In the genomic region with DNA sequence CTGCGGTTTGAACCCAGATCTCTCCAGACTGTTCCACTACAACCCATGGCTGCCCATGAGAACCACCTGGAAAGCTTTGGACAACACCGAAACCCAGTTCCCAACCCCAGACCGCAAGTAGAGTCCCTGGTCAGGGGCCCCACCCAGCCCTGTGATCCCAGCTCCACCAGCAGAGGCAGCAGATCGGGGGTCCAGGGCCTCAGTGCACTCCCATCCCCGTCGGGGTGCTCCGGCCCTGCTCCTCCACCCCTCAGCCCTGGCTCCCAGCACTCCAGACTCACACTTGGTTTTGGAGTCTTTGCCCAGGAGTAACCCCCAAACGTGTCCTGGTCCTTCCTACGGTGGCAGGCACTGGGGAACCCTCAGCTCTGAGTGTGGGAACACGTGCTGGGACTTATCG, we compare ENCODE assay signal across 27 cellular contexts. TPM values are rescaled to one million over a fixed set of nuclear protein-coding genes. Genes with fewer than 3 reads are reported as not detected.
DNase-seq lines count a peak whose midpoint lies in the region; ATAC-seq, FAIRE-seq and TF ChIP-seq lines count a peak whose summit lies in the region.
"Had no signal": no experiment of that assay in that cellular context is flagged by ENCODE, and none has a peak within 500 bp of the region (broad histone marks: within the 10 kb centered on the region; RNA-seq: fewer than 3 reads in every experiment).

No MANE protein-coding gene starts in this region.

- H3K27me3 Mint-ChIP-seq in GM23338 (ENCODE audit: insufficient read depth, low read depth, poor library complexity) (peaks cover 15% of the 10 kb centered on the region), H9 (ENCODE audit: low read depth) (peaks cover 7% of the 10 kb centered on the region)
- H3K27me3 Mint-ChIP-seq: CD4-positive, alpha-beta T cell had no signal

- H3K4me3 ChIP-seq in GM23338 (no peak overlapping the region), K562 (no peak overlapping the region), neuronal stem cell (ENCODE audit: low read length in 2 of 2) (no peak overlapping the region)
- H3K4me3 ChIP-seq: A549; BLaER1 treated with 17β-estradiol and CSF1 and Interleukin-3, amounts not matched to agents 10 nM and 100 nM; GM23248 had no signal

- no TSS peak for BruUV-seq in K562 (replicated peaks; lab: Mats Ljungman, UMichigan)

- no peaks in the 10 kb centered on the region for H4K20me1 ChIP-seq in GM23338 (replicated peaks; ENCODE audit: insufficient read depth)
- H4K20me1 ChIP-seq in H9 (ENCODE audit: control insufficient read depth, insufficient read depth, insufficient read length): no peaks in the 10 kb centered on the region
- peaks cover 25% of the 10 kb centered on the region for H4K20me1 ChIP-seq in K562 (replicated peaks; ENCODE audit: control insufficient read depth, insufficient read depth, low read length)

- H3K9me2 ChIP-seq in GM23338 (ENCODE audit: insufficient read depth): no peaks in the 10 kb centered on the region

- H3K23me2 ChIP-seq in H9 (ENCODE audit: insufficient read length, low read depth, low read length, poor library complexity, severe bottlenecking): no peaks in the 10 kb centered on the region

- H3K9me3 Mint-ChIP-seq in GM23338 (no peaks in the 10 kb centered on the region), H9 (no peaks in the 10 kb centered on the region)
- H3K9me3 Mint-ChIP-seq: CD4-positive, alpha-beta T cell; CD8-positive, alpha-beta memory T cell had no signal

- H3K4me1 Mint-ChIP-seq in GM23338 (peaks cover 2% of the 10 kb centered on the region), H9 (peaks cover 2 to 7% of the 10 kb centered on the region in 2 experiments)
- H3K4me1 Mint-ChIP-seq: CD14-positive monocyte; CD8-positive, alpha-beta memory T cell had no signal

- no peaks in the 10 kb centered on the region for H3K9me1 ChIP-seq in K562 (ENCODE audit: control insufficient read depth, insufficient read depth, low read length)

- H3K79me1 ChIP-seq in H9 (ENCODE audit: insufficient read depth, low read depth, low read length, poor library complexity, severe bottlenecking) (no peaks in the 10 kb centered on the region), neuronal stem cell (ENCODE audit: low read depth, low read length) (peaks cover 2% of the 10 kb centered on the region)

- H2BK5ac ChIP-seq in H9 (ENCODE audit: insufficient read length, low read length): no peak overlapping the region
- peak overlapping the region; percentile 66 for H2BK5ac ChIP-seq in neuronal stem cell (ENCODE audit: low read length)

- no peak overlapping the region for H3K56ac ChIP-seq in H9 (ENCODE audit: insufficient read length, low read depth, low read length)

- H2AK5ac ChIP-seq in H9 (ENCODE audit: insufficient read length, low read length) (no peak overlapping the region), neuronal stem cell (ENCODE audit: low read depth, low read length) (peak overlapping the region; percentile 61)

- ATAC-seq in GM23338 (peak; percentile 28), K562 (peak; percentile 34), HG03521 (IDR thresholded peaks at IDR 0.05; ENCODE audit: unreplicated experiment) (no peak)
- ATAC-seq: A549, HCT116 had no signal

- H3K27me3 ChIP-seq in GM23338 (ENCODE audit: insufficient read depth) (no peaks in the 10 kb centered on the region), H9 (ENCODE audit: insufficient read depth, low read length) (no peaks in the 10 kb centered on the region), K562 (ENCODE audit: control insufficient read depth in 2 of 2, insufficient read depth in 2 of 2, low read length in 2 of 2) (peaks cover 77 to 97% of the 10 kb centered on the region in 2 experiments), neuronal stem cell (ENCODE audit: control insufficient read depth in 3 of 3, insufficient read depth in 3 of 3, low read depth in 1 of 3, low read length in 3 of 3) (no peaks in the 10 kb centered on the region)
- H3K27me3 ChIP-seq: BLaER1 treated with 17β-estradiol and CSF1 and Interleukin-3, amounts not matched to agents 10 nM and 100 nM had no signal

- DNase-seq in GM23338 (ENCODE audit: low spot score): no peak
- DNase-seq in H9: no peak
- no peak for DNase-seq in K562 (ENCODE audit: extremely low read depth in 1 of 4, low spot score in 3 of 4)
- DNase-seq in neuronal stem cell (ENCODE audit: low spot score): no peak
- no peak for DNase-seq in GM03348 (ENCODE audit: low spot score)
- DNase-seq in GM13977 (ENCODE audit: low spot score): no peak
- no peak for DNase-seq in DMS53 treated with DMSO at 0.1 percent for 48 hours (lab: John Stamatoyannopoulos, UW; ENCODE audit: unreplicated experiment)
- DNase-seq: 8988T; ACHN; AML-193; BE2C; CD4-positive, alpha-beta T cell; CD8-positive, alpha-beta memory T cell; DMS 273 treated with DMSO at 0.1 percent for 48 hours; DMS79 treated with DMSO at 0.1 percent for 48 hours; GF-D8; GM23248 had no signal

- H2BK12ac ChIP-seq in H9 (ENCODE audit: insufficient read length, low read depth, low read length) (no peak overlapping the region), neuronal stem cell (ENCODE audit: low read length) (no peak overlapping the region)

- no peaks in the 10 kb centered on the region for H3K79me2 ChIP-seq in GM23338 (replicated peaks; ENCODE audit: insufficient read depth)
- no peaks in the 10 kb centered on the region for H3K79me2 ChIP-seq in H9 (ENCODE audit: insufficient read depth, low read length)
- H3K79me2 ChIP-seq in K562 (ENCODE audit: control insufficient read depth, insufficient read depth, low read length): no peaks in the 10 kb centered on the region

- H3K18ac ChIP-seq in H9 (ENCODE audit: insufficient read length, low read depth, low read length) (no peak overlapping the region), neuronal stem cell (ENCODE audit: low read length) (peak overlapping the region; percentile 46)

- H3K14ac ChIP-seq in H9 (ENCODE audit: insufficient read depth, low read length): no peak overlapping the region
- no peak overlapping the region for H3K14ac ChIP-seq in neuronal stem cell (ENCODE audit: low read length)

- no CpG with 5 or more reads among the region's 11 CpGs for WGBS in H9 (ENCODE audit: extremely low coverage, insufficient read length, low lambda C conversion rate)
- 13% methylated on average over 10 of the region's 11 CpGs for WGBS in K562 (ENCODE audit: insufficient coverage, low coverage, missing lambda C conversion rate)
- WGBS in neuronal stem cell (ENCODE audit: extremely low coverage in 2 of 2, insufficient read length in 2 of 2, insufficient replicate concordance in 1 of 2), 2 donors: no CpG with 5 or more reads among the region's 11 CpGs

- H3K9ac ChIP-seq in H9 (ENCODE audit: extremely low read depth, insufficient read length, low read length) (no peak overlapping the region), K562 (ENCODE audit: insufficient read depth in 1 of 2, low read depth in 2 of 2, low read length in 2 of 2) (no peak overlapping the region), neuronal stem cell (ENCODE audit: low read depth, low read length, poor library complexity) (no peak overlapping the region)
- H3K9ac ChIP-seq: BLaER1 treated with 17β-estradiol and CSF1 and Interleukin-3, amounts not matched to agents 10 nM and 100 nM; GM23248 had no signal

- peaks cover 6% of the 10 kb centered on the region; the same call in 1 of the 2 replicates for H3K4me1 ChIP-seq in GM23338 (ENCODE audit: insufficient read depth)
- no peaks in the 10 kb centered on the region for H3K4me1 ChIP-seq in H9 (ENCODE audit: insufficient read depth, low read length)
- peaks cover 0 to 42% of the 10 kb centered on the region in 2 experiments; a peak in 1 of 5 replicates for H3K4me1 ChIP-seq in K562 (replicated peaks in 1 of 2; ENCODE audit: control insufficient read depth in 2 of 2, insufficient read depth in 2 of 2, low read length in 2 of 2)
- no peaks in the 10 kb centered on the region for H3K4me1 ChIP-seq in neuronal stem cell (ENCODE audit: control insufficient read depth in 2 of 2, insufficient read depth in 1 of 2, low read depth in 1 of 2, low read length in 2 of 2)
- H3K4me1 ChIP-seq: BE2C had no signal

- in situ Hi-C loops in K562 (cut with MboI) (no loop called here), GM13977 (cut with MboI; ENCODE audit: low pct_unique_long_range_greater_than_20kb, low sequenced_read_pairs, unreplicated experiment) (no loop called here)

- H2BK120ac ChIP-seq in H9 (ENCODE audit: low read depth, low read length, poor library complexity, severe bottlenecking) (no peak overlapping the region), neuronal stem cell (ENCODE audit: low read depth, low read length) (no peak overlapping the region)

- H3K4ac ChIP-seq in H9 (ENCODE audit: low read depth, low read length) (no peak overlapping the region), neuronal stem cell (ENCODE audit: low read length) (no peak overlapping the region)

- H3F3A ChIP-seq in GM23338 (replicated peaks; ENCODE audit: low read depth): no peaks in the 10 kb centered on the region

- H4K91ac ChIP-seq in H9 (ENCODE audit: insufficient read length, low read depth, low read length) (no peak overlapping the region), neuronal stem cell (ENCODE audit: low read depth, low read length, poor library complexity) (no peak overlapping the region)

- no peak overlapping the region for H3K27ac Mint-ChIP-seq in GM23338
- H3K27ac Mint-ChIP-seq in H9: no peak overlapping the region
- H3K27ac Mint-ChIP-seq: CD4-positive, alpha-beta T cell; CD8-positive, alpha-beta memory T cell had no signal

- H3K36me3 ChIP-seq in GM23338 (ENCODE audit: insufficient read depth) (no peaks in the 10 kb centered on the region), K562 (ENCODE audit: control insufficient read depth, insufficient read depth, low read length) (no peaks in the 10 kb centered on the region), neuronal stem cell (replicated peaks in 1 of 2; ENCODE audit: control insufficient read depth in 2 of 2, insufficient read depth in 2 of 2, low read length in 2 of 2) (no peaks in the 10 kb centered on the region)
- H3K36me3 ChIP-seq: BE2C; BLaER1 treated with 17β-estradiol and CSF1 and Interleukin-3, amounts not matched to agents 10 nM and 100 nM had no signal

- H3K4me3 Mint-ChIP-seq in GM23338: no peak overlapping the region
- no peak overlapping the region for H3K4me3 Mint-ChIP-seq in H9
- H3K4me3 Mint-ChIP-seq: CD14-positive monocyte; CD4-positive, alpha-beta T cell; CD8-positive, alpha-beta memory T cell had no signal

- no peaks in the 10 kb centered on the region; the same call in 2 of the 3 replicates for H3K36me3 Mint-ChIP-seq in GM23338 (ENCODE audit: low read depth)
- H3K36me3 Mint-ChIP-seq in H9 (ENCODE audit: insufficient read depth in 1 of 3, low read depth in 3 of 3): peaks cover 0 to 5% (median 3%) of the 10 kb centered on the region in 3 experiments; a peak in 4 of 7 replicates

- no peak for TF ChIP-seq RAD21 in K562 (CRISPR knock-in tag; conservative IDR thresholded peaks at IDR 0.05 in 1 of 2, IDR thresholded peaks at IDR 0.05 in 1 of 2)

- POLR2A ChIA-PET in K562 (lab: Yijun Ruan, JAX): interaction anchor here (0.9 to 1.4 kb wide), 2 partner anchors 11 to 255 kb away, joined by 3 read pairs; no protein-coding TSS in a partner anchor

- FAIRE-seq in K562 (lab: Jason Lieb, UNC): no peak
- FAIRE-seq: A549, D721Med, GM12892, GM19239, H54 had no signal

- H3K23ac ChIP-seq in H9 (ENCODE audit: insufficient read length, low read depth, low read length) (no peak overlapping the region), neuronal stem cell (ENCODE audit: low read depth, low read length, poor library complexity) (peak overlapping the region; percentile 90)

- H3K4me2 ChIP-seq in GM23338 (no peak overlapping the region), H9 (ENCODE audit: insufficient read depth, insufficient read length, low read length) (no peak overlapping the region), K562 (ENCODE audit: insufficient read depth, low read length) (no peak overlapping the region), neuronal stem cell (ENCODE audit: insufficient read depth, low read length, poor library complexity, severe bottlenecking) (no peak overlapping the region)
- H3K4me2 ChIP-seq: A549 had no signal

- H3T11ph ChIP-seq in H9 (ENCODE audit: low read length): no peak overlapping the region

- H2AFZ ChIP-seq in GM23338 (no peak overlapping the region), H9 (ENCODE audit: low read length) (no peak overlapping the region), K562 (ENCODE audit: low read depth, low read length) (no peak overlapping the region), neuronal stem cell (ENCODE audit: low read length) (no peak overlapping the region)
- H2AFZ ChIP-seq: GM23248 had no signal

- TF ChIP-seq EP300 in K562 (IDR thresholded peaks at IDR 0.05; ENCODE audit: low read length): no peak

- H4K8ac ChIP-seq in H9 (replicated peaks; ENCODE audit: insufficient read length, low read depth, low read length) (no peak overlapping the region), neuronal stem cell (ENCODE audit: low read depth, low read length) (no peak overlapping the region)

- CTCF ChIA-PET in K562 (lab: Yijun Ruan, JAX; ENCODE audit: low intra/inter-chr PET ratio): no interaction called here

- no peak overlapping the region for H3K27ac ChIP-seq in GM23338 (ENCODE audit: low read depth)
- no peak overlapping the region for H3K27ac ChIP-seq in H9 (ENCODE audit: insufficient read length, low read depth, low read length)
- H3K27ac ChIP-seq in K562 (ENCODE audit: extremely low read depth, low read depth, low read length): no peak overlapping the region
- H3K27ac ChIP-seq in neuronal stem cell (replicated peaks; ENCODE audit: low read length): no peak overlapping the region
- H3K27ac ChIP-seq: A549; BLaER1 treated with 17β-estradiol and CSF1 and Interleukin-3, amounts not matched to agents 10 nM and 100 nM; GM23248 had no signal

- H2BK15ac ChIP-seq in H9 (ENCODE audit: low read depth, low read length) (no peak overlapping the region), neuronal stem cell (ENCODE audit: low read length) (no peak overlapping the region)

- H2BK20ac ChIP-seq in H9 (ENCODE audit: low read depth, low read length, poor library complexity, severe bottlenecking): no peak overlapping the region

- no peaks in the 10 kb centered on the region for H3K9me3 ChIP-seq in H9 (ENCODE audit: control insufficient read depth, low read depth, low read length)
- H3K9me3 ChIP-seq in K562 (replicated peaks; ENCODE audit: control insufficient read depth, insufficient read depth, low read depth, low read length): no peaks in the 10 kb centered on the region
- H3K9me3 ChIP-seq in neuronal stem cell (replicated peaks in 1 of 2; ENCODE audit: control insufficient read depth in 2 of 2, insufficient read depth in 1 of 2, low read depth in 1 of 2, low read length in 2 of 2): peaks cover 0 to 4% of the 10 kb centered on the region in 2 donors
- H3K9me3 ChIP-seq: A549; BE2C; BLaER1 treated with 17β-estradiol and CSF1 and Interleukin-3, amounts not matched to agents 10 nM and 100 nM had no signal

- TF ChIP-seq CTCF in GM23338 (conservative IDR thresholded peaks at IDR 0.05; ENCODE audit: low read depth in 2 of 2) (no peak), H9 (conservative IDR thresholded peaks at IDR 0.05) (0 out of 3 replicates have a peak, but pooled peaks have one; percentile 18), K562 (IDR thresholded peaks at IDR 0.05 in 2 of 3, conservative IDR thresholded peaks at IDR 0.05 in 1 of 3; ENCODE audit: insufficient read depth in 2 of 3, low read depth in 1 of 3, low read length in 3 of 3) (no peak), GM13977 (IDR thresholded peaks at IDR 0.05; ENCODE audit: extremely low read depth, insufficient read depth, missing control alignments) (no peak)

- TF ChIP-seq POLR2A in K562 (conservative IDR thresholded peaks at IDR 0.05): no peak

- intact Hi-C loops in K562 (cut with micrococcal nuclease): no loop called here

- H4K5ac ChIP-seq in H9 (ENCODE audit: insufficient read length, low read depth, low read length): no peak overlapping the region

RNA-seq across cellular contexts. Expression of gene OSGIN1, which starts 20.7 kb away (rescaled TPM):
- total RNA-seq in GM23338 (2014; rRNA removed; shearing (Covaris generic)): 0.89 and 1.6 TPM in 2 replicates
- 0.32 and 0.94 TPM in 2 replicates for polyA plus RNA-seq in GM23338 (2016; fragmentation: Nextera tagmentation; extraction: Ambion mirVana)
- 0.48 and 0.63 TPM in 2 replicates for total RNA-seq in H9 (2021)
- 14.7 and 21.6 TPM in 2 replicates for total RNA-seq in K562 (2011; cell fraction: chromatin; rRNA removed; ENCODE audit: low replicate concordance)
- total RNA-seq in K562 (2011; cell fraction: nucleolus; rRNA removed): 13.6 and 14.8 TPM in 2 replicates
- total RNA-seq in K562 (2011; cell fraction: nucleoplasm; rRNA removed): 10.9 and 13.7 TPM in 2 replicates
- total RNA-seq in K562 (2014; rRNA removed): 1.9 and 2.2 TPM in 2 replicates
- 0.45 and 0.76 TPM in 2 replicates for total RNA-seq in K562 (2014; rRNA removed; fragmentation: Illumina TruSeq; extraction: Trizol)
- 1.6 and 1.8 TPM in 2 replicates for total RNA-seq in K562 (2015; rRNA removed; fragmentation: Illumina TruSeq; extraction: Trizol)
- 3.6 and 4.2 TPM in 2 replicates for total RNA-seq in K562 (2021)
- polyA plus RNA-seq in K562 (2011; rRNA removed): 1.6 and 4.2 TPM in 2 replicates
- 4.9 and 9.7 TPM in 2 replicates for polyA plus RNA-seq in K562 (2011; cell fraction: cytosol; rRNA removed)
- polyA plus RNA-seq in K562 (2011; cell fraction: nucleus; rRNA removed): 3.1 and 6.8 TPM in 2 replicates
- polyA plus RNA-seq in K562 (2012): 4.0 and 5.5 TPM in 2 replicates
- polyA plus RNA-seq in K562 (2014; fragmentation: Illumina TruSeq; extraction: Trizol): 1.7 and 5.8 TPM in 2 replicates
- polyA plus RNA-seq in K562 (2014; fragmentation: Nextera tagmentation; extraction: Ambion mirVana): under 1 TPM; 0.03 to 0.04 TPM
- polyA plus RNA-seq in K562 (2014; rRNA removed): 1.8 and 3.0 TPM in 2 replicates
- polyA minus RNA-seq in K562 (2011; rRNA and poly(A)+ RNA removed): 0.91 and 1.2 TPM in 2 replicates
- 2.9 and 4.9 TPM in 2 replicates for polyA minus RNA-seq in K562 (2011; cell fraction: cytosol; rRNA and poly(A)+ RNA removed)
- polyA minus RNA-seq in K562 (2011; cell fraction: nucleus; rRNA and poly(A)+ RNA removed): 3.5 and 6.9 TPM in 2 replicates
- 0.20 TPM for polyA plus RNA-seq in neuronal stem cell (2013, experiment 1 of 2)
- polyA plus RNA-seq in neuronal stem cell (2013, experiment 2 of 2): 0.25 TPM

RNA-seq across cellular contexts. Expression of gene MLYCD, which starts 33.4 kb away (rescaled TPM):
- total RNA-seq in GM23338 (2014; rRNA removed; shearing (Covaris generic)): 6.5 and 7.2 TPM in 2 replicates
- polyA plus RNA-seq in GM23338 (2016; fragmentation: Nextera tagmentation; extraction: Ambion mirVana): 2.3 and 3.2 TPM in 2 replicates
- total RNA-seq in H9 (2021): 6.8 and 7.1 TPM in 2 replicates
- 7.7 TPM in 2 replicates for total RNA-seq in K562 (2011; cell fraction: chromatin; rRNA removed; ENCODE audit: low replicate concordance)
- 4.7 and 5.0 TPM in 2 replicates for total RNA-seq in K562 (2011; cell fraction: nucleolus; rRNA removed)
- 5.7 and 6.9 TPM in 2 replicates for total RNA-seq in K562 (2011; cell fraction: nucleoplasm; rRNA removed)
- total RNA-seq in K562 (2014; rRNA removed): 1.00 and 1.7 TPM in 2 replicates
- 0.89 and 1.0 TPM in 2 replicates for total RNA-seq in K562 (2014; rRNA removed; fragmentation: Illumina TruSeq; extraction: Trizol)
- 1.0 and 1.2 TPM in 2 replicates for total RNA-seq in K562 (2015; rRNA removed; fragmentation: Illumina TruSeq; extraction: Trizol)
- total RNA-seq in K562 (2021): 1.8 and 2.0 TPM in 2 replicates
- polyA plus RNA-seq in K562 (2011; rRNA removed): 1.1 and 1.5 TPM in 2 replicates
- polyA plus RNA-seq in K562 (2011; cell fraction: cytosol; rRNA removed): 0.88 and 1.4 TPM in 2 replicates
- polyA plus RNA-seq in K562 (2011; cell fraction: nucleus; rRNA removed): 3.4 and 3.8 TPM in 2 replicates
- polyA plus RNA-seq in K562 (2012): 1.1 and 1.6 TPM in 2 replicates
- 0.77 and 0.91 TPM in 2 replicates for polyA plus RNA-seq in K562 (2014; fragmentation: Illumina TruSeq; extraction: Trizol)
- under 1 TPM; 0.15 to 0.27 TPM for polyA plus RNA-seq in K562 (2014; fragmentation: Nextera tagmentation; extraction: Ambion mirVana)
- polyA plus RNA-seq in K562 (2014; rRNA removed): 1.2 and 1.5 TPM in 2 replicates
- 2.9 and 5.3 TPM in 2 replicates for polyA minus RNA-seq in K562 (2011; rRNA and poly(A)+ RNA removed)
- polyA minus RNA-seq in K562 (2011; cell fraction: cytosol; rRNA and poly(A)+ RNA removed): 0.48 and 1.5 TPM in 2 replicates
- polyA minus RNA-seq in K562 (2011; cell fraction: nucleus; rRNA and poly(A)+ RNA removed): 2.7 and 4.3 TPM in 2 replicates
- polyA plus RNA-seq in neuronal stem cell (2013, experiment 1 of 2): 1.1 TPM
- 1.2 TPM for polyA plus RNA-seq in neuronal stem cell (2013, experiment 2 of 2)

RNA-seq across cellular contexts. Expression of gene NECAB2, which starts 35.7 kb away (rescaled TPM):
- total RNA-seq in GM23338 (2014; rRNA removed; shearing (Covaris generic)): 1.4 and 1.6 TPM in 2 replicates
- polyA plus RNA-seq in GM23338 (2016; fragmentation: Nextera tagmentation; extraction: Ambion mirVana) (4.5 and 5.1 TPM in 2 replicates), K562 (2011; rRNA removed) (0.09 and 0.28 TPM in 2 replicates), K562 (2014; fragmentation: Illumina TruSeq; extraction: Trizol) (not detected in 2 replicates), K562 (2014; fragmentation: Nextera tagmentation; extraction: Ambion mirVana) (not detected), K562 (2014; rRNA removed) (0.03 TPM in 1 of 2 replicates, not detected in the other)
- total RNA-seq in H9 (2021) (11.7 and 12.6 TPM in 2 replicates), K562 (2014; rRNA removed) (not detected in 2 replicates), K562 (2014; rRNA removed; fragmentation: Illumina TruSeq; extraction: Trizol) (not detected in 2 replicates), K562 (2015; rRNA removed; fragmentation: Illumina TruSeq; extraction: Trizol) (not detected in 2 replicates), K562 (2021) (not detected in 2 replicates)
- 0.51 and 1.2 TPM in 2 replicates for total RNA-seq in K562 (2011; cell fraction: chromatin; rRNA removed; ENCODE audit: low replicate concordance)
- 0.39 and 0.83 TPM in 2 replicates for total RNA-seq in K562 (2011; cell fraction: nucleolus; rRNA removed)
- total RNA-seq in K562 (2011; cell fraction: nucleoplasm; rRNA removed): not detected in 2 replicates
- polyA plus RNA-seq in K562 (2011; cell fraction: cytosol; rRNA removed): 0.07 and 0.16 TPM in 2 replicates
- polyA plus RNA-seq in K562 (2011; cell fraction: nucleus; rRNA removed): 0.49 and 1.1 TPM in 2 replicates
- 0.05 and 0.28 TPM in 2 replicates for polyA plus RNA-seq in K562 (2012)
- not detected in 2 replicates for polyA minus RNA-seq in K562 (2011; rRNA and poly(A)+ RNA removed)
- polyA minus RNA-seq in K562 (2011; cell fraction: cytosol; rRNA and poly(A)+ RNA removed): not detected in 2 replicates
- polyA minus RNA-seq in K562 (2011; cell fraction: nucleus; rRNA and poly(A)+ RNA removed): 0.22 and 0.27 TPM in 2 replicates
- polyA plus RNA-seq in neuronal stem cell (2013, experiment 1 of 2): 23.1 TPM
- 20.8 TPM for polyA plus RNA-seq in neuronal stem cell (2013, experiment 2 of 2)
- total RNA-seq: CD4-positive, alpha-beta T cell; CD8-positive, alpha-beta memory T cell; Daoy; GM23248 had no signal
- polyA plus RNA-seq: CD8-positive, alpha-beta memory T cell had no signal
